In genomic region chr16:47058295-47059086, GRCh38 we compare ENCODE assay signal across 1 cellular context.
TF ChIP-seq lines count a peak whose summit lies in the region.

No MANE protein-coding gene starts in this region.

TF ChIP-seq in HepG2, 621 proteins besides CTCF, POLR2A, EP300 and RAD21 (continued from another document and continues in another):
- TF ChIP-seq NFE2L1 (CRISPR knock-in tag; IDR thresholded peaks at IDR 0.05; ENCODE audit: borderline replicate concordance) (no peak), ZNF510 (CRISPR knock-in tag; IDR thresholded peaks at IDR 0.05; ENCODE audit: low read depth) (no peak), HDAC2 (CRISPR knock-in tag; IDR thresholded peaks at IDR 0.05) (peak; percentile 78), ZFP1 (CRISPR knock-in tag; IDR thresholded peaks at IDR 0.05) (0 out of 2 replicates have a peak, but pooled peaks have one; percentile 27), ZBTB33 (CRISPR knock-in tag; IDR thresholded peaks at IDR 0.05) (peak; percentile 37; the same call in 1 of the 2 replicates), ZNF850 (CRISPR knock-in tag; conservative IDR thresholded peaks at IDR 0.05) (no peak), ZSCAN30 (CRISPR knock-in tag; IDR thresholded peaks at IDR 0.05) (no peak), ZNF891 (CRISPR knock-in tag; IDR thresholded peaks at IDR 0.05) (no peak), ZNF256 (CRISPR knock-in tag; conservative IDR thresholded peaks at IDR 0.05) (no peak), REXO4 (CRISPR knock-in tag; IDR thresholded peaks at IDR 0.05; ENCODE audit: borderline replicate concordance) (no peak), POGZ (CRISPR knock-in tag; IDR thresholded peaks at IDR 0.05) (peak; percentile 88), NR0B2 (CRISPR knock-in tag; IDR thresholded peaks at IDR 0.05) (no peak), SNAI1 (CRISPR knock-in tag; IDR thresholded peaks at IDR 0.05; ENCODE audit: borderline replicate concordance) (no peak), ZNF746 (CRISPR knock-in tag; IDR thresholded peaks at IDR 0.05) (peak; percentile 71; the same call in 1 of the 2 replicates), CENPBD1 (CRISPR knock-in tag; IDR thresholded peaks at IDR 0.05; ENCODE audit: borderline replicate concordance, low read depth) (no peak), ZBTB7A (CRISPR knock-in tag; IDR thresholded peaks at IDR 0.05) (no peak), FIP1L1 (IDR thresholded peaks at IDR 0.05; ENCODE audit: borderline replicate concordance, insufficient read depth, low read depth, low read length) (no peak), ZNF770 (CRISPR knock-in tag; IDR thresholded peaks at IDR 0.05) (peak; percentile 92), KAT2B (IDR thresholded peaks at IDR 0.05; ENCODE audit: borderline replicate concordance, low read depth, low read length) (no peak), RELA (CRISPR knock-in tag; IDR thresholded peaks at IDR 0.05) (no peak), ZNF234 (CRISPR knock-in tag; conservative IDR thresholded peaks at IDR 0.05) (no peak), MXD1 (CRISPR knock-in tag; IDR thresholded peaks at IDR 0.05) (no peak), RNF219 (CRISPR knock-in tag; IDR thresholded peaks at IDR 0.05) (no peak), ZNF121 (CRISPR knock-in tag; IDR thresholded peaks at IDR 0.05) (no peak), TP53 (CRISPR knock-in tag; conservative IDR thresholded peaks at IDR 0.05) (peak; percentile 73; the same call in 1 of the 2 replicates), HMGXB3 (CRISPR knock-in tag; IDR thresholded peaks at IDR 0.05; ENCODE audit: borderline replicate concordance) (peak; percentile 99), ZNF605 (CRISPR knock-in tag; IDR thresholded peaks at IDR 0.05) (peak; percentile 36; the same call in 1 of the 2 replicates), MAX (IDR thresholded peaks at IDR 0.05) (peak; percentile 56; the same call in 1 of the 2 replicates), ZSCAN20 (CRISPR knock-in tag; IDR thresholded peaks at IDR 0.05; ENCODE audit: borderline replicate concordance) (peak; percentile 94; the same call in 1 of the 2 replicates), ZNF275 (CRISPR knock-in tag; IDR thresholded peaks at IDR 0.05; ENCODE audit: borderline replicate concordance) (no peak), NFYB (CRISPR knock-in tag; IDR thresholded peaks at IDR 0.05) (peak; percentile 70), ZNF672 (CRISPR knock-in tag; IDR thresholded peaks at IDR 0.05) (no peak), MAFF (IDR thresholded peaks at IDR 0.05; ENCODE audit: low read depth, low read length) (no peak), ZKSCAN5 (CRISPR knock-in tag; IDR thresholded peaks at IDR 0.05) (0 out of 2 replicates have a peak, but pooled peaks have one; percentile 30), ZNF441 (CRISPR knock-in tag; IDR thresholded peaks at IDR 0.05; ENCODE audit: borderline replicate concordance) (peak; percentile 77; the same call in 1 of the 2 replicates), NCOA1 (CRISPR knock-in tag; IDR thresholded peaks at IDR 0.05) (no peak), ZNF383 (CRISPR knock-in tag; IDR thresholded peaks at IDR 0.05; ENCODE audit: borderline replicate concordance) (no peak), ZSCAN29 (CRISPR knock-in tag; conservative IDR thresholded peaks at IDR 0.05) (no peak), ZNF460 (CRISPR knock-in tag; IDR thresholded peaks at IDR 0.05; ENCODE audit: borderline replicate concordance) (no peak; the same call in 1 of the 2 replicates), ELF4 (CRISPR knock-in tag; IDR thresholded peaks at IDR 0.05; ENCODE audit: borderline replicate concordance) (peak; percentile 93; the same call in 1 of the 2 replicates), CBFB (CRISPR knock-in tag; IDR thresholded peaks at IDR 0.05) (no peak), AFF4 (CRISPR knock-in tag; IDR thresholded peaks at IDR 0.05) (no peak), ZSCAN5A (CRISPR knock-in tag; IDR thresholded peaks at IDR 0.05; ENCODE audit: borderline replicate concordance) (no peak), SP140L (CRISPR knock-in tag; IDR thresholded peaks at IDR 0.05; ENCODE audit: borderline replicate concordance) (no peak)
